ENCODE assay signal across 14 cellular contexts in genomic region chr1:231170875-231171274, GRCh38. TPM values are rescaled to one million over a fixed set of nuclear protein-coding genes. Genes with fewer than 3 reads are reported as not detected.
A peak's percentile ranks its signal among the peaks of the same experiment; 100 is the strongest.
DNase-seq lines count a peak whose midpoint lies in the region; ATAC-seq and TF ChIP-seq lines count a peak whose summit lies in the region.
"Had no signal": no experiment of that assay in that cellular context is flagged by ENCODE, and none has a peak within 500 bp of the region (broad histone marks: within the 10 kb centered on the region; RNA-seq: fewer than 3 reads in every experiment).

No MANE protein-coding gene starts in this region.

- CTCF ChIA-PET in HEK293T (lab: Yijun Ruan, JAX), result interaction anchor here (0.7 to 2.0 kb wide), 3 partner anchors 9 to 36 kb away, joined by 3 to 6 read pairs (median 3); partner anchors contain the start of gene TRIM67
- CTCF ChIA-PET in Panc1 (lab: Charles Lee), result interaction anchor here (0.6 kb wide), 1 partner anchor 376 kb away, joined by 6 read pairs; no protein-coding TSS in a partner anchor

- POLR2A ChIA-PET in HEK293T (lab: Yijun Ruan, JAX) (no interaction called here), Panc1 (lab: Charles Lee) (no interaction called here)

- intact Hi-C loops in Panc1 (cut with micrococcal nuclease; ENCODE audit: unreplicated experiment), result no loop called here

- H3K9ac ChIP-seq in DND-41 (ENCODE audit: low read depth, low read length), result no peak overlapping the region

- no peak overlapping the region for H2AFZ ChIP-seq in DND-41 (ENCODE audit: low read depth, low read length)

- H3K27ac ChIP-seq in DND-41 (ENCODE audit: low read length) (no peak overlapping the region), Panc1 (ENCODE audit: low read length) (no peak overlapping the region)

- H3K27me3 ChIP-seq in DND-41 (ENCODE audit: insufficient read depth, low read length, poor library complexity) (peaks cover 8% of the 10 kb centered on the region), Panc1 (ENCODE audit: control insufficient read depth, insufficient read depth, low read length) (peaks cover 5% of the 10 kb centered on the region)

- H3K4me2 ChIP-seq in DND-41 (ENCODE audit: insufficient read depth, low read length), result no peak overlapping the region

- no peaks in the 10 kb centered on the region for H4K20me1 ChIP-seq in DND-41 (ENCODE audit: insufficient read depth, low read length)

- TF ChIP-seq CTCF in DND-41 (IDR thresholded peaks at IDR 0.05; ENCODE audit: borderline replicate concordance, extremely low read depth, low read length, poor library complexity, severe bottlenecking), result peak; percentile 29
- peak; percentile 36; the same call in 1 of the 2 replicates for TF ChIP-seq CTCF in Panc1 (IDR thresholded peaks at IDR 0.05)
- peak; percentile 12 for TF ChIP-seq CTCF in fibroblast of mammary gland (conservative IDR thresholded peaks at IDR 0.05; ENCODE audit: control insufficient read depth, insufficient read depth, low read depth, low read length)

- no peak for ATAC-seq in DND-41 (ENCODE audit: insufficient read depth, low read depth)
- ATAC-seq in Panc1, result no peak
- no peak for ATAC-seq in GM18861 (IDR thresholded peaks at IDR 0.05; ENCODE audit: unreplicated experiment)
- no peak for ATAC-seq in HG02642 (IDR thresholded peaks at IDR 0.05; ENCODE audit: poor library complexity, unreplicated experiment)
- no peak for ATAC-seq in GM18858 (IDR thresholded peaks at IDR 0.05; ENCODE audit: unreplicated experiment)
- ATAC-seq: left cardiac atrium; natural killer cell treated with Interleukin-12 subunit alpha and Interleukin-12 subunit beta and Interleukin-15 and Interleukin-18, amount 100 ng/mL, for 72 hours had no signal

- in situ Hi-C loops in Panc1 (cut with HindIII; ENCODE audit: low pct_unique_long_range_greater_than_20kb, low sequenced_read_pairs), result no loop called here

- no peak overlapping the region for H3K4me3 ChIP-seq in DND-41 (ENCODE audit: low read depth in 1 of 2, low read length in 2 of 2)
- no peak overlapping the region for H3K4me3 ChIP-seq in Panc1 (ENCODE audit: low read depth in 2 of 2, low read length in 2 of 2)
- no peak overlapping the region for H3K4me3 ChIP-seq in fibroblast of mammary gland (ENCODE audit: control insufficient read depth, low read depth, low read length)

- no peaks in the 10 kb centered on the region for H3K79me2 ChIP-seq in DND-41 (ENCODE audit: insufficient read depth, low read length)

- H3K36me3 ChIP-seq in DND-41 (ENCODE audit: insufficient read depth, low read length) (no peaks in the 10 kb centered on the region), Panc1 (ENCODE audit: control insufficient read depth, insufficient read depth, low read length) (no peaks in the 10 kb centered on the region)

- no TSS peak for BruUV-seq in Panc1 (replicated peaks; lab: Mats Ljungman, UMichigan)

- H3K9me3 ChIP-seq in DND-41 (ENCODE audit: insufficient read depth, low read length, severe bottlenecking), result no peaks in the 10 kb centered on the region
- H3K9me3 ChIP-seq in Panc1 (ENCODE audit: control insufficient read depth, insufficient read depth, low read depth, low read length), result no peaks in the 10 kb centered on the region

- H3K4me1 ChIP-seq in DND-41 (ENCODE audit: insufficient read depth, low read length) (no peaks in the 10 kb centered on the region), Panc1 (ENCODE audit: control insufficient read depth, insufficient read depth, low read length) (no peaks in the 10 kb centered on the region)

- DNase-seq in DND-41, result no peak
- DNase-seq in HEK293T (ENCODE audit: extremely low spot score), result peak; percentile 41
- DNase-seq in Panc1 (ENCODE audit: low read depth, low spot score), result no peak
- no peak for DNase-seq in fibroblast of mammary gland (ENCODE audit: low read depth)
- no peak for DNase-seq in NOMO-1 treated with DMSO at 0.1 percent for 48 hours (lab: John Stamatoyannopoulos, UW; ENCODE audit: unreplicated experiment)
- DNase-seq: activated T-cell treated with anti-CD3 and anti-CD28 coated beads, Interleukin-2, amount 50 U/mL, for 48 hours; effector memory CD4-positive, alpha-beta T cell; KG1; left cardiac atrium; Right ventricle myocardium superior had no signal

TF ChIP-seq in HEK293T, 16 proteins besides CTCF, POLR2A, EP300 and RAD21:
- TF ChIP-seq SP1 (IDR thresholded peaks at IDR 0.05), result no peak
- TF ChIP-seq LEF1 (IDR thresholded peaks at IDR 0.05; ENCODE audit: borderline replicate concordance), result no peak
- TF ChIP-seq BHLHE40 (IDR thresholded peaks at IDR 0.05; ENCODE audit: borderline replicate concordance), result no peak
- no peak for TF ChIP-seq FOXA1 (IDR thresholded peaks at IDR 0.05)
- TF ChIP-seq TARDBP (IDR thresholded peaks at IDR 0.05), result no peak
- TF ChIP-seq NFRKB (IDR thresholded peaks at IDR 0.05), result no peak
- TF ChIP-seq HDGF (IDR thresholded peaks at IDR 0.05; ENCODE audit: borderline replicate concordance), result no peak
- no peak for TF ChIP-seq ARNT (IDR thresholded peaks at IDR 0.05)
- no peak for TF ChIP-seq ZNF384 (IDR thresholded peaks at IDR 0.05)

RNA-seq across cellular contexts. Expression of gene TRIM67, which starts 9.0 kb away (rescaled TPM):
- total RNA-seq in Panc1 (2021; ENCODE audit: unreplicated experiment), result 0.08 TPM
- 0.02 TPM for polyA plus RNA-seq in Panc1 (2012; ENCODE audit: insufficient read length)
- total RNA-seq: natural killer cell treated with Interleukin-12 subunit alpha and Interleukin-12 subunit beta and Interleukin-15 and Interleukin-18, amount 100 ng/mL, for 72 hours had no signal
